ENCODE assay signal across 1 cellular context in the genomic region with DNA sequence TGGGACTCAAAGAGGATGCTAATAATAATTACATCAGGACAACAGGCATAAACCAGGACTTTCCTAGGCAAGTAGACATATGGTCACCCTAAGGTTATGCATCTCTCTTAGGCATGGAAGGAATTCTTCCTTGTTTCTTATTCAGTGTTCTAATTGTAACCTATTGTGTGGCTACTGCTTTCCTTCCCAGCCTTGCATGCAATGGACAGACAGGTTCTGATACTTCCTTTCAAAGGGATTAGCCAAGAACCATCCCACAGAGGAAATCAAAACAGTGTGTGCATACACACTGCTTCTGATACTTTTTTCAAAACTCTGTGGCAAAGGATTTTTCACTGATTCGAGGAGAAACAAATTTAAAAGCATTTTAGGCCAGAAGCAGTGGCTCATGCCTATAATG.
TF ChIP-seq lines count a peak whose summit lies in the region.

No MANE protein-coding gene starts in this region.

TF ChIP-seq in GM23338, 12 proteins besides CTCF, POLR2A, EP300 and RAD21 (continued from another document):
- TF ChIP-seq, protein P1, sequence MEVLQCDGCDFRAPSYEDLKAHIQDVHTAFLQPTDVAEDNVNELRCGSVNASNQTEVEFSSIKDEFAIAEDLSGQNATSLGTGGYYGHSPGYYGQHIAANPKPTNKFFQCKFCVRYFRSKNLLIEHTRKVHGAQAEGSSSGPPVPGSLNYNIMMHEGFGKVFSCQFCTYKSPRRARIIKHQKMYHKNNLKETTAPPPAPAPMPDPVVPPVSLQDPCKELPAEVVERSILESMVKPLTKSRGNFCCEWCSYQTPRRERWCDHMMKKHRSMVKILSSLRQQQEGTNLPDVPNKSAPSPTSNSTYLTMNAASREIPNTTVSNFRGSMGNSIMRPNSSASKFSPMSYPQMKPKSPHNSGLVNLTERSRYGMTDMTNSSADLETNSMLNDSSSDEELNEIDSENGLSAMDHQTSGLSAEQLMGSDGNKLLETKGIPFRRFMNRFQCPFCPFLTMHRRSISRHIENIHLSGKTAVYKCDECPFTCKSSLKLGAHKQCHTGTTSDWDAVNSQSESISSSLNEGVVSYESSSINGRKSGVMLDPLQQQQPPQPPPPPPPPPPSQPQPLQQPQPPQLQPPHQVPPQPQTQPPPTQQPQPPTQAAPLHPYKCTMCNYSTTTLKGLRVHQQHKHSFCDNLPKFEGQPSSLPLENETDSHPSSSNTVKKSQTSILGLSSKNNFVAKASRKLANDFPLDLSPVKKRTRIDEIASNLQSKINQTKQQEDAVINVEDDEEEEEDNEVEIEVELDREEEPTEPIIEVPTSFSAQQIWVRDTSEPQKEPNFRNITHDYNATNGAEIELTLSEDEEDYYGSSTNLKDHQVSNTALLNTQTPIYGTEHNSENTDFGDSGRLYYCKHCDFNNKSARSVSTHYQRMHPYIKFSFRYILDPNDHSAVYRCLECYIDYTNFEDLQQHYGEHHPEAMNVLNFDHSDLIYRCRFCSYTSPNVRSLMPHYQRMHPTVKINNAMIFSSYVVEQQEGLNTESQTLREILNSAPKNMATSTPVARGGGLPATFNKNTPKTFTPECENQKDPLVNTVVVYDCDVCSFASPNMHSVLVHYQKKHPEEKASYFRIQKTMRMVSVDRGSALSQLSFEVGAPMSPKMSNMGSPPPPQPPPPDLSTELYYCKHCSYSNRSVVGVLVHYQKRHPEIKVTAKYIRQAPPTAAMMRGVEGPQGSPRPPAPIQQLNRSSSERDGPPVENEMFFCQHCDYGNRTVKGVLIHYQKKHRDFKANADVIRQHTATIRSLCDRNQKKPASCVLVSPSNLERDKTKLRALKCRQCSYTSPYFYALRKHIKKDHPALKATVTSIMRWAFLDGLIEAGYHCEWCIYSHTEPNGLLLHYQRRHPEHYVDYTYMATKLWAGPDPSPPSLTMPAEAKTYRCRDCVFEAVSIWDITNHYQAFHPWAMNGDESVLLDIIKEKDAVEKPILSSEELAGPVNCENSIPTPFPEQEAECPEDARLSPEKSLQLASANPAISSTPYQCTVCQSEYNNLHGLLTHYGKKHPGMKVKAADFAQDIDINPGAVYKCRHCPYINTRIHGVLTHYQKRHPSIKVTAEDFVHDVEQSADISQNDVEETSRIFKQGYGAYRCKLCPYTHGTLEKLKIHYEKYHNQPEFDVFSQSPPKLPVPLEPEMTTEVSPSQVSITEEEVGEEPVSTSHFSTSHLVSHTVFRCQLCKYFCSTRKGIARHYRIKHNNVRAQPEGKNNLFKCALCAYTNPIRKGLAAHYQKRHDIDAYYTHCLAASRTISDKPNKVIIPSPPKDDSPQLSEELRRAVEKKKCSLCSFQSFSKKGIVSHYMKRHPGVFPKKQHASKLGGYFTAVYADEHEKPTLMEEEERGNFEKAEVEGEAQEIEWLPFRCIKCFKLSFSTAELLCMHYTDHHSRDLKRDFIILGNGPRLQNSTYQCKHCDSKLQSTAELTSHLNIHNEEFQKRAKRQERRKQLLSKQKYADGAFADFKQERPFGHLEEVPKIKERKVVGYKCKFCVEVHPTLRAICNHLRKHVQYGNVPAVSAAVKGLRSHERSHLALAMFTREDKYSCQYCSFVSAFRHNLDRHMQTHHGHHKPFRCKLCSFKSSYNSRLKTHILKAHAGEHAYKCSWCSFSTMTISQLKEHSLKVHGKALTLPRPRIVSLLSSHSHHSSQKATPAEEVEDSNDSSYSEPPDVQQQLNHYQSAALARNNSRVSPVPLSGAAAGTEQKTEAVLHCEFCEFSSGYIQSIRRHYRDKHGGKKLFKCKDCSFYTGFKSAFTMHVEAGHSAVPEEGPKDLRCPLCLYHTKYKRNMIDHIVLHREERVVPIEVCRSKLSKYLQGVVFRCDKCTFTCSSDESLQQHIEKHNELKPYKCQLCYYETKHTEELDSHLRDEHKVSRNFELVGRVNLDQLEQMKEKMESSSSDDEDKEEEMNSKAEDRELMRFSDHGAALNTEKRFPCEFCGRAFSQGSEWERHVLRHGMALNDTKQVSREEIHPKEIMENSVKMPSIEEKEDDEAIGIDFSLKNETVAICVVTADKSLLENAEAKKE (CRISPR knock-in tag; IDR thresholded peaks at IDR 0.05), result no peak
- TF ChIP-seq EZH2 (IDR thresholded peaks at IDR 0.05; ENCODE audit: low read depth, unreplicated experiment) (no peak), CREB1 (CRISPR knock-in tag; IDR thresholded peaks at IDR 0.05; ENCODE audit: low read depth) (no peak), EZH2phosphoT487 (IDR thresholded peaks at IDR 0.05; ENCODE audit: unreplicated experiment) (no peak), JUNB (IDR thresholded peaks at IDR 0.05; ENCODE audit: unreplicated experiment) (no peak), STAT1 (IDR thresholded peaks at IDR 0.05; ENCODE audit: unreplicated experiment) (no peak), NANOG (IDR thresholded peaks at IDR 0.05; ENCODE audit: borderline replicate concordance) (no peak)
- TF ChIP-seq, protein P2, sequence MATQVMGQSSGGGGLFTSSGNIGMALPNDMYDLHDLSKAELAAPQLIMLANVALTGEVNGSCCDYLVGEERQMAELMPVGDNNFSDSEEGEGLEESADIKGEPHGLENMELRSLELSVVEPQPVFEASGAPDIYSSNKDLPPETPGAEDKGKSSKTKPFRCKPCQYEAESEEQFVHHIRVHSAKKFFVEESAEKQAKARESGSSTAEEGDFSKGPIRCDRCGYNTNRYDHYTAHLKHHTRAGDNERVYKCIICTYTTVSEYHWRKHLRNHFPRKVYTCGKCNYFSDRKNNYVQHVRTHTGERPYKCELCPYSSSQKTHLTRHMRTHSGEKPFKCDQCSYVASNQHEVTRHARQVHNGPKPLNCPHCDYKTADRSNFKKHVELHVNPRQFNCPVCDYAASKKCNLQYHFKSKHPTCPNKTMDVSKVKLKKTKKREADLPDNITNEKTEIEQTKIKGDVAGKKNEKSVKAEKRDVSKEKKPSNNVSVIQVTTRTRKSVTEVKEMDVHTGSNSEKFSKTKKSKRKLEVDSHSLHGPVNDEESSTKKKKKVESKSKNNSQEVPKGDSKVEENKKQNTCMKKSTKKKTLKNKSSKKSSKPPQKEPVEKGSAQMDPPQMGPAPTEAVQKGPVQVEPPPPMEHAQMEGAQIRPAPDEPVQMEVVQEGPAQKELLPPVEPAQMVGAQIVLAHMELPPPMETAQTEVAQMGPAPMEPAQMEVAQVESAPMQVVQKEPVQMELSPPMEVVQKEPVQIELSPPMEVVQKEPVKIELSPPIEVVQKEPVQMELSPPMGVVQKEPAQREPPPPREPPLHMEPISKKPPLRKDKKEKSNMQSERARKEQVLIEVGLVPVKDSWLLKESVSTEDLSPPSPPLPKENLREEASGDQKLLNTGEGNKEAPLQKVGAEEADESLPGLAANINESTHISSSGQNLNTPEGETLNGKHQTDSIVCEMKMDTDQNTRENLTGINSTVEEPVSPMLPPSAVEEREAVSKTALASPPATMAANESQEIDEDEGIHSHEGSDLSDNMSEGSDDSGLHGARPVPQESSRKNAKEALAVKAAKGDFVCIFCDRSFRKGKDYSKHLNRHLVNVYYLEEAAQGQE (IDR thresholded peaks at IDR 0.05; ENCODE audit: unreplicated experiment), result no peak
- TF ChIP-seq, protein P3, sequence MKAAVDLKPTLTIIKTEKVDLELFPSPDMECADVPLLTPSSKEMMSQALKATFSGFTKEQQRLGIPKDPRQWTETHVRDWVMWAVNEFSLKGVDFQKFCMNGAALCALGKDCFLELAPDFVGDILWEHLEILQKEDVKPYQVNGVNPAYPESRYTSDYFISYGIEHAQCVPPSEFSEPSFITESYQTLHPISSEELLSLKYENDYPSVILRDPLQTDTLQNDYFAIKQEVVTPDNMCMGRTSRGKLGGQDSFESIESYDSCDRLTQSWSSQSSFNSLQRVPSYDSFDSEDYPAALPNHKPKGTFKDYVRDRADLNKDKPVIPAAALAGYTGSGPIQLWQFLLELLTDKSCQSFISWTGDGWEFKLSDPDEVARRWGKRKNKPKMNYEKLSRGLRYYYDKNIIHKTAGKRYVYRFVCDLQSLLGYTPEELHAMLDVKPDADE (IDR thresholded peaks at IDR 0.05), result no peak
TF ChIP-seq in GM23338: peak in this region for 0.
